Comparison of ENCODE assay signal across 1 cellular context in genomic region chr2:38597115-38597514, GRCh38.
TF ChIP-seq lines count a peak whose summit lies in the region.

No MANE protein-coding gene starts in this region.

TF ChIP-seq in WTC11, 78 proteins besides CTCF, POLR2A, EP300 and RAD21 (continued from another document):
- TF ChIP-seq PRDM15 (CRISPR knock-in tag; IDR thresholded peaks at IDR 0.05) (no peak), JUN (CRISPR knock-in tag; IDR thresholded peaks at IDR 0.05) (no peak), CDX4 (CRISPR knock-in tag; IDR thresholded peaks at IDR 0.05; ENCODE audit: borderline replicate concordance) (no peak), ATF6 (CRISPR knock-in tag; IDR thresholded peaks at IDR 0.05) (no peak), NR3C1 (CRISPR knock-in tag; conservative IDR thresholded peaks at IDR 0.05; ENCODE audit: low read depth) (no peak), IRF2 (CRISPR knock-in tag; IDR thresholded peaks at IDR 0.05; ENCODE audit: borderline replicate concordance, low read depth) (no peak)
